Comparison of ENCODE assay signal across 34 cellular contexts in genomic region chr6:71502210-71502609, GRCh38.
"Had no signal": no experiment of that assay in that cellular context is flagged by ENCODE, and none has a peak within 500 bp of the region (broad histone marks: within the 10 kb centered on the region; RNA-seq: fewer than 3 reads in every experiment).

No MANE protein-coding gene starts in this region.

- H3K9me3 Mint-ChIP-seq: activated CD4-positive, alpha-beta T cell treated with anti-CD3 and anti-CD28 coated beads, Interleukin-2, amount 10 ng/mL, durations not matched to agents 7 days and 5 days; activated naive CD4-positive, alpha-beta T cell treated with anti-CD3 and anti-CD28 coated beads, Interleukin-2, amount 10 ng/mL, durations not matched to agents 7 days and 5 days; activated naive CD8-positive, alpha-beta T cell treated with anti-CD3 and anti-CD28 coated beads, Interleukin-2, amount 50 U/mL, for 24 hours; activated T-cell treated with anti-CD3 and anti-CD28 coated beads, Interleukin-2, amount 50 U/mL, for 4 hours; T-helper 1 cell treated with Interleukin-12 subunit alpha and Interleukin-12 subunit beta and Interleukin-4 antibody, amounts not matched to agents 30 μg/mL and 1 μg/mL, for 36 hours; T-helper 2 cell treated with Interferon-gamma antibody and Interleukin-4, amounts not matched to agents 5 μg/mL and 100 μg/mL, for 36 hours; WTC11 had no signal

- DNase-seq: activated CD4-positive, alpha-beta T cell treated with anti-CD3 and anti-CD28 coated beads for 36 hours; activated CD4-positive, alpha-beta T cell treated with anti-CD3 and anti-CD28 coated beads, Interleukin-2, amount 10 ng/mL, durations not matched to agents 7 days and 5 days; activated CD4-positive, alpha-beta T cell treated with anti-CD3 and anti-CD28 coated beads, Interleukin-2, amount 50 U/mL, for 48 hours; activated CD8-positive, alpha-beta T cell treated with anti-CD3 and anti-CD28 coated beads, Interleukin-2, amount 10 ng/mL, durations not matched to agents 7 days and 5 days; activated effector memory CD4-positive, alpha-beta T cell treated with Interleukin-2 at 50 U/mL for 16 hours; activated naive CD4-positive, alpha-beta T cell treated with anti-CD3 and anti-CD28 coated beads, Interleukin-2, amount 10 ng/mL, durations not matched to agents 7 days and 5 days; activated naive CD8-positive, alpha-beta T cell treated with anti-CD3 and anti-CD28 coated beads, Interleukin-2, amount 50 U/mL, for 24 hours; activated T-cell treated with anti-CD3 and anti-CD28 coated beads, Interleukin-2, amount 50 U/mL, for 4 hours; anterior cingulate cortex; brain microvascular endothelial cell; central memory CD4-positive, alpha-beta T cell; Kasumi-1; MG63; NCI-H1048; NCI-H1105 treated with DMSO at 0.1 percent for 48 hours; NCI-H1436; NCI-H1694; NCI-H1930; NCI-H2081 treated with DMSO at 0.1 percent for 48 hours; NCI-H510A; NCI-H526; NCI-H748 treated with DMSO at 0.1 percent for 48 hours; NK-92 treated with Interleukin-12 subunit alpha and Interleukin-12 subunit beta, amount 100 ng/mL, for 24 hours; PC-3; Peyer's patch; RPMI8226; SHP77 treated with DMSO at 0.1 percent for 48 hours; SK-N-SH had no signal

- H3K4me3 ChIP-seq: MG63, Peyer's patch, SJSA1 had no signal

- H3K4me3 Mint-ChIP-seq: activated CD4-positive, alpha-beta T cell treated with anti-CD3 and anti-CD28 coated beads for 36 hours; activated CD4-positive, alpha-beta T cell treated with anti-CD3 and anti-CD28 coated beads, Interleukin-2, amount 10 ng/mL, durations not matched to agents 7 days and 5 days; activated CD8-positive, alpha-beta T cell treated with anti-CD3 and anti-CD28 coated beads, Interleukin-2, amount 10 ng/mL, durations not matched to agents 7 days and 5 days; activated naive CD4-positive, alpha-beta T cell treated with anti-CD3 and anti-CD28 coated beads, Interleukin-2, amount 10 ng/mL, durations not matched to agents 7 days and 5 days; activated naive CD8-positive, alpha-beta T cell; activated naive CD8-positive, alpha-beta T cell treated with anti-CD3 and anti-CD28 coated beads, Interleukin-2, amount 50 U/mL, for 24 hours; activated T-cell treated with anti-CD3 and anti-CD28 coated beads, Interleukin-2, amount 50 U/mL, for 4 hours; T-helper 1 cell treated with Interleukin-12 subunit alpha and Interleukin-12 subunit beta and Interleukin-4 antibody, amounts not matched to agents 30 μg/mL and 1 μg/mL, for 36 hours; T-helper 2 cell treated with Interferon-gamma antibody and Interleukin-4, amounts not matched to agents 5 μg/mL and 100 μg/mL, for 36 hours; WTC11 had no signal

- H3K9me3 ChIP-seq: MG63, Peyer's patch, SJSA1, SK-N-SH had no signal

- H3K9me2 ChIP-seq: SK-N-SH had no signal

- H3K4me1 ChIP-seq: Peyer's patch had no signal

- H3K36me3 Mint-ChIP-seq: activated naive CD4-positive, alpha-beta T cell treated with anti-CD3 and anti-CD28 coated beads, Interleukin-2, amount 10 ng/mL, durations not matched to agents 7 days and 5 days; activated naive CD8-positive, alpha-beta T cell; WTC11 had no signal

- H3K27me3 Mint-ChIP-seq: activated CD4-positive, alpha-beta T cell treated with anti-CD3 and anti-CD28 coated beads for 36 hours; activated CD4-positive, alpha-beta T cell treated with anti-CD3 and anti-CD28 coated beads, Interleukin-2, amount 10 ng/mL, durations not matched to agents 7 days and 5 days; activated naive CD4-positive, alpha-beta T cell treated with anti-CD3 and anti-CD28 coated beads, Interleukin-2, amount 10 ng/mL, durations not matched to agents 7 days and 5 days; activated naive CD8-positive, alpha-beta T cell; activated naive CD8-positive, alpha-beta T cell treated with anti-CD3 and anti-CD28 coated beads, Interleukin-2, amount 50 U/mL, for 24 hours had no signal

- ATAC-seq: activated CD4-positive, alpha-beta T cell treated with anti-CD3 and anti-CD28 coated beads for 36 hours; activated CD4-positive, CD25-positive, alpha-beta regulatory T cell treated with anti-CD3 and anti-CD28 coated beads, Interleukin-2, amount 50 U/mL, for 24 hours; activated CD8-positive, alpha-beta T cell treated with anti-CD3 and anti-CD28 coated beads, Interleukin-2, amount 10 ng/mL, durations not matched to agents 7 days and 5 days; activated naive CD8-positive, alpha-beta T cell treated with anti-CD3 and anti-CD28 coated beads, Interleukin-2, amount 50 U/mL, for 24 hours; activated T-cell treated with anti-CD3 and anti-CD28 coated beads, Interleukin-2, amount 50 U/mL, for 4 hours; PC-3; WTC11 had no signal

- H3K27ac ChIP-seq: brain microvascular endothelial cell, Peyer's patch, SJSA1 had no signal

- H3K4me2 ChIP-seq: SK-N-SH had no signal

- H3K27ac Mint-ChIP-seq: activated CD4-positive, alpha-beta T cell treated with anti-CD3 and anti-CD28 coated beads for 36 hours; activated CD4-positive, alpha-beta T cell treated with anti-CD3 and anti-CD28 coated beads, Interleukin-2, amount 10 ng/mL, durations not matched to agents 7 days and 5 days; activated CD8-positive, alpha-beta T cell treated with anti-CD3 and anti-CD28 coated beads, Interleukin-2, amount 10 ng/mL, durations not matched to agents 7 days and 5 days; activated naive CD4-positive, alpha-beta T cell treated with anti-CD3 and anti-CD28 coated beads, Interleukin-2, amount 10 ng/mL, durations not matched to agents 7 days and 5 days; activated naive CD8-positive, alpha-beta T cell; activated naive CD8-positive, alpha-beta T cell treated with anti-CD3 and anti-CD28 coated beads, Interleukin-2, amount 50 U/mL, for 24 hours; T-helper 1 cell treated with Interleukin-12 subunit alpha and Interleukin-12 subunit beta and Interleukin-4 antibody, amounts not matched to agents 30 μg/mL and 1 μg/mL, for 36 hours; T-helper 2 cell treated with Interferon-gamma antibody and Interleukin-4, amounts not matched to agents 5 μg/mL and 100 μg/mL, for 36 hours; WTC11 had no signal

- H3K36me3 ChIP-seq: brain microvascular endothelial cell, MG63, Peyer's patch, SJSA1 had no signal

- H3K4me1 Mint-ChIP-seq: activated CD4-positive, alpha-beta T cell treated with anti-CD3 and anti-CD28 coated beads for 36 hours; activated CD4-positive, alpha-beta T cell treated with anti-CD3 and anti-CD28 coated beads, Interleukin-2, amount 10 ng/mL, durations not matched to agents 7 days and 5 days; activated naive CD4-positive, alpha-beta T cell treated with anti-CD3 and anti-CD28 coated beads, Interleukin-2, amount 10 ng/mL, durations not matched to agents 7 days and 5 days; activated naive CD8-positive, alpha-beta T cell treated with anti-CD3 and anti-CD28 coated beads, Interleukin-2, amount 50 U/mL, for 24 hours had no signal

- H3K27me3 ChIP-seq: brain microvascular endothelial cell, MG63, Peyer's patch, SJSA1 had no signal
